In genomic region chrX:345020-345925, GRCh38 we compare ENCODE assay signal across 1 cellular context.
TF ChIP-seq lines count a peak whose summit lies in the region.

No MANE protein-coding gene starts in this region.

TF ChIP-seq in H1, 55 proteins besides CTCF, POLR2A, EP300 and RAD21:
- TF ChIP-seq KDM4A (IDR thresholded peaks at IDR 0.05; ENCODE audit: low read depth, low read length, severe bottlenecking) (no peak), EZH2 (IDR thresholded peaks at IDR 0.05; ENCODE audit: low read depth, low read length, severe bottlenecking) (no peak)
